In the genomic region with DNA sequence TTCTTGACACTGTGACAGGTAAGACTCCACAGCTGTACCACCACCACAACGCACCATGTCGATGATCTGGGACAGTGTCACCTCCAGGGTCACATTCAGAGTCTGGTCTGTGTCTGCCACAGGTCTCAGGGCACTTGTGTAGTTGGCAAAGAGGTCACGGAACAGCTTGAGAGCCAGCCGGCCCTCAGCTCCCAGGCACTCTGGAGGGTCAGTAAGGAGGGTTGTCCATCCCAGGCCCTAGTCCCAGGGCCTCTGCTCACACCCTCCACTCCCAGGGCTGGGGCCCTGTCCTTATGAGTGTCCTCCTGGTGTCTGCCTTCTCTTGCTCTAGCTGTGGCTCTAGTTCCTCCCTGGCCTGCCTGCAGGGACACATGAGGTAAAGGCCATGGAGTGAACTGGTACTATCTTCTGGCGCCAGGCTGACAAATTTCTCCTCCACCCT, we compare ENCODE assay signal across 1 cellular context.
TF ChIP-seq lines count a peak whose summit lies in the region.

No MANE protein-coding gene starts in this region.

TF ChIP-seq in K562, 482 proteins besides CTCF, POLR2A, EP300 and RAD21:
- TF ChIP-seq BCOR (IDR thresholded peaks at IDR 0.05): no peak
- TF ChIP-seq ETV5 (CRISPR knock-in tag; IDR thresholded peaks at IDR 0.05; ENCODE audit: low read depth): no peak
- TF ChIP-seq, protein P1, sequence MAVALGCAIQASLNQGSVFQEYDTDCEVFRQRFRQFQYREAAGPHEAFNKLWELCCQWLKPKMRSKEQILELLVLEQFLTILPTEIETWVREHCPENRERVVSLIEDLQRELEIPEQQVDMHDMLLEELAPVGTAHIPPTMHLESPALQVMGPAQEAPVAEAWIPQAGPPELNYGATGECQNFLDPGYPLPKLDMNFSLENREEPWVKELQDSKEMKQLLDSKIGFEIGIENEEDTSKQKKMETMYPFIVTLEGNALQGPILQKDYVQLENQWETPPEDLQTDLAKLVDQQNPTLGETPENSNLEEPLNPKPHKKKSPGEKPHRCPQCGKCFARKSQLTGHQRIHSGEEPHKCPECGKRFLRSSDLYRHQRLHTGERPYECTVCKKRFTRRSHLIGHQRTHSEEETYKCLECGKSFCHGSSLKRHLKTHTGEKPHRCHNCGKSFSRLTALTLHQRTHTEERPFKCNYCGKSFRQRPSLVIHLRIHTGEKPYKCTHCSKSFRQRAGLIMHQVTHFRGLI (CRISPR knock-in tag; IDR thresholded peaks at IDR 0.05): no peak
- no peak for TF ChIP-seq ZNF197 (CRISPR knock-in tag; IDR thresholded peaks at IDR 0.05; ENCODE audit: low read depth)
- TF ChIP-seq, protein P2, sequence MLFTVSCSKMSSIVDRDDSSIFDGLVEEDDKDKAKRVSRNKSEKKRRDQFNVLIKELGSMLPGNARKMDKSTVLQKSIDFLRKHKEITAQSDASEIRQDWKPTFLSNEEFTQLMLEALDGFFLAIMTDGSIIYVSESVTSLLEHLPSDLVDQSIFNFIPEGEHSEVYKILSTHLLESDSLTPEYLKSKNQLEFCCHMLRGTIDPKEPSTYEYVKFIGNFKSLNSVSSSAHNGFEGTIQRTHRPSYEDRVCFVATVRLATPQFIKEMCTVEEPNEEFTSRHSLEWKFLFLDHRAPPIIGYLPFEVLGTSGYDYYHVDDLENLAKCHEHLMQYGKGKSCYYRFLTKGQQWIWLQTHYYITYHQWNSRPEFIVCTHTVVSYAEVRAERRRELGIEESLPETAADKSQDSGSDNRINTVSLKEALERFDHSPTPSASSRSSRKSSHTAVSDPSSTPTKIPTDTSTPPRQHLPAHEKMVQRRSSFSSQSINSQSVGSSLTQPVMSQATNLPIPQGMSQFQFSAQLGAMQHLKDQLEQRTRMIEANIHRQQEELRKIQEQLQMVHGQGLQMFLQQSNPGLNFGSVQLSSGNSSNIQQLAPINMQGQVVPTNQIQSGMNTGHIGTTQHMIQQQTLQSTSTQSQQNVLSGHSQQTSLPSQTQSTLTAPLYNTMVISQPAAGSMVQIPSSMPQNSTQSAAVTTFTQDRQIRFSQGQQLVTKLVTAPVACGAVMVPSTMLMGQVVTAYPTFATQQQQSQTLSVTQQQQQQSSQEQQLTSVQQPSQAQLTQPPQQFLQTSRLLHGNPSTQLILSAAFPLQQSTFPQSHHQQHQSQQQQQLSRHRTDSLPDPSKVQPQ (CRISPR knock-in tag; IDR thresholded peaks at IDR 0.05; ENCODE audit: borderline replicate concordance): no peak
- no peak for TF ChIP-seq SMAD2 (IDR thresholded peaks at IDR 0.05; ENCODE audit: low read depth, low read length)
- no peak for TF ChIP-seq CSDE1 (IDR thresholded peaks at IDR 0.05)
- TF ChIP-seq MED1 (CRISPR knock-in tag; IDR thresholded peaks at IDR 0.05; ENCODE audit: borderline replicate concordance): no peak
- TF ChIP-seq NCOA1 (IDR thresholded peaks at IDR 0.05; ENCODE audit: low read depth): no peak
